Comparison of ENCODE assay signal across 28 cellular contexts in genomic region chr15:61571026-61571425, GRCh38.
"Had no signal": no experiment of that assay in that cellular context is flagged by ENCODE, and none has a peak within 500 bp of the region (broad histone marks: within the 10 kb centered on the region; RNA-seq: fewer than 3 reads in every experiment).

No MANE protein-coding gene starts in this region.

- FAIRE-seq: colon, endometrium, endothelial cell of umbilical vein, frontal cortex had no signal

- ATAC-seq: effector memory CD8-positive, alpha-beta T cell; esophagus mucosa; foreskin keratinocyte; gastrocnemius medialis; gastroesophageal sphincter; heart left ventricle had no signal

- H3K27ac ChIP-seq: colonic mucosa, coronary artery, dorsolateral prefrontal cortex, epithelial cell of prostate, esophagus muscularis mucosa, esophagus squamous epithelium, foreskin keratinocyte, gastrocnemius medialis, gastroesophageal sphincter, heart left ventricle had no signal

- DNase-seq: colonic mucosa; cortex of kidney; dermis blood vessel endothelial cell; dorsolateral prefrontal cortex; effector CD4-positive, alpha-beta T cell; effector CD8-positive, alpha-beta T cell; effector memory CD4-positive, alpha-beta T cell; effector memory CD8-positive, alpha-beta T cell; endodermal cell; erythroblast; esophagus squamous epithelium; foreskin fibroblast; foreskin keratinocyte; foreskin melanocyte; gastrocnemius medialis; glutamatergic neuron; head of caudate nucleus; heart left ventricle had no signal

- H3K9me3 ChIP-seq: colonic mucosa, esophagus muscularis mucosa, esophagus squamous epithelium, gastrocnemius medialis, gastroesophageal sphincter, heart left ventricle had no signal

- H3K4me3 Mint-ChIP-seq: dendritic cell treated with granulocyte-macrophage colony-stimulating factor and Interleukin-4, amounts not matched to agents 40 ng/mL and 50 ng/mL, for 4 days; effector memory CD8-positive, alpha-beta T cell; endodermal cell had no signal

- H3K4me3 ChIP-seq: colonic mucosa, coronary artery, dorsolateral prefrontal cortex, esophagus muscularis mucosa, esophagus squamous epithelium, gastrocnemius medialis, gastroesophageal sphincter, heart left ventricle had no signal

- H3K36me3 ChIP-seq: colonic mucosa, esophagus muscularis mucosa, esophagus squamous epithelium, gastrocnemius medialis, gastroesophageal sphincter, heart left ventricle had no signal

- H3K27me3 Mint-ChIP-seq: dendritic cell treated with granulocyte-macrophage colony-stimulating factor and Interleukin-4, amounts not matched to agents 40 ng/mL and 50 ng/mL, for 4 days had no signal

- H3K27ac Mint-ChIP-seq: dendritic cell treated with granulocyte-macrophage colony-stimulating factor and Interleukin-4, amounts not matched to agents 40 ng/mL and 50 ng/mL, for 4 days; effector memory CD8-positive, alpha-beta T cell; endodermal cell had no signal

- H3K4me1 Mint-ChIP-seq: endodermal cell had no signal

- H3K9me3 Mint-ChIP-seq: dendritic cell treated with granulocyte-macrophage colony-stimulating factor and Interleukin-4, amounts not matched to agents 40 ng/mL and 50 ng/mL, for 4 days; effector memory CD8-positive, alpha-beta T cell had no signal

- H3K27me3 ChIP-seq: colonic mucosa, esophagus muscularis mucosa, foreskin keratinocyte, gastrocnemius medialis, gastroesophageal sphincter had no signal

- H3K4me1 ChIP-seq: colonic mucosa, esophagus muscularis mucosa, esophagus squamous epithelium, foreskin keratinocyte, gastrocnemius medialis, gastroesophageal sphincter, heart left ventricle had no signal
